In the genomic region with DNA sequence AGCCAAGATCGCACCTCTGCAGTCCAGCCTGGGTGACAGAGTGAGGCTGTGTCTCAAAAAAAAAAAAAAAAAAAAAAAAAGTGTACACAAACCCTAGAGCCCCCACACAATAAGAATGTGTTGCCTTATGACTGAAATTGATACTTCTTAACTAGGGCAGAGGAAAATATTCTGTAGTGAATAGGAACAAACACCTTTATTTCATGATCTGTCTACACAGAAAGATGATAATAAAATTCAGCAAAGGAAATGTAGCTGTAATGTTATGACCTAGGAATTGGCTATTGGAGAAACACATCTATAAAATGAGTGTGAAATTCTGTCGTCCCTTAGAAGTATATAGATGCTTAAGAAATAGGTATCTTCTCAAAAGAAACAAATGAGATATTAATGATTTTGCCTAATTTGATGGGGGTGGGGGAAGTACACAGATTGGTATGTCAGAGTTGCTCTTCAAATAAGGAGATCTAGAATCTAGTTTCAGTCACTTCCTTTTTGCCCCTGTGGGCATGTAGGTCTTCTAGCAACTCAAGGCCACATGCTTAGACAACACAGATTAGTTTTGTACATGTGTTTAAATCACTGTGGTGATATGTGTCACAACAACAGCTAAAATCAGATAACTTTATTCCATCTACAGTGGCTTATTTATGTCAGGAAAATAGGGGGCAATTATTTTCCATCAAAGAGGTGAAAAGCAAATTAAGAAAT, we compare ENCODE assay signal across 1 cellular context.
A peak's percentile ranks its signal among the peaks of the same experiment; 100 is the strongest.
TF ChIP-seq lines count a peak whose summit lies in the region.

No MANE protein-coding gene starts in this region.

TF ChIP-seq in GM12878, 131 proteins besides CTCF, POLR2A, EP300 and RAD21 (continues in another document):
- TF ChIP-seq CHD4 (IDR thresholded peaks at IDR 0.05): no peak
- TF ChIP-seq, protein P1, sequence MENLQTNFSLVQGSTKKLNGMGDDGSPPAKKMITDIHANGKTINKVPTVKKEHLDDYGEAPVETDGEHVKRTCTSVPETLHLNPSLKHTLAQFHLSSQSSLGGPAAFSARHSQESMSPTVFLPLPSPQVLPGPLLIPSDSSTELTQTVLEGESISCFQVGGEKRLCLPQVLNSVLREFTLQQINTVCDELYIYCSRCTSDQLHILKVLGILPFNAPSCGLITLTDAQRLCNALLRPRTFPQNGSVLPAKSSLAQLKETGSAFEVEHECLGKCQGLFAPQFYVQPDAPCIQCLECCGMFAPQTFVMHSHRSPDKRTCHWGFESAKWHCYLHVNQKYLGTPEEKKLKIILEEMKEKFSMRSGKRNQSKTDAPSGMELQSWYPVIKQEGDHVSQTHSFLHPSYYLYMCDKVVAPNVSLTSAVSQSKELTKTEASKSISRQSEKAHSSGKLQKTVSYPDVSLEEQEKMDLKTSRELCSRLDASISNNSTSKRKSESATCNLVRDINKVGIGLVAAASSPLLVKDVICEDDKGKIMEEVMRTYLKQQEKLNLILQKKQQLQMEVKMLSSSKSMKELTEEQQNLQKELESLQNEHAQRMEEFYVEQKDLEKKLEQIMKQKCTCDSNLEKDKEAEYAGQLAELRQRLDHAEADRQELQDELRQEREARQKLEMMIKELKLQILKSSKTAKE (IDR thresholded peaks at IDR 0.05; ENCODE audit: low read depth, poor library complexity, severe bottlenecking): peak; percentile 74
- TF ChIP-seq, protein P2, sequence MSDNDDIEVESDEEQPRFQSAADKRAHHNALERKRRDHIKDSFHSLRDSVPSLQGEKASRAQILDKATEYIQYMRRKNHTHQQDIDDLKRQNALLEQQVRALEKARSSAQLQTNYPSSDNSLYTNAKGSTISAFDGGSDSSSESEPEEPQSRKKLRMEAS (IDR thresholded peaks at IDR 0.05; ENCODE audit: low read depth, low read length): no peak; the same call in 1 of the 2 replicates
- no peak for TF ChIP-seq BRCA1 (IDR thresholded peaks at IDR 0.05; ENCODE audit: low read depth, low read length)
- no peak for TF ChIP-seq WRNIP1 (IDR thresholded peaks at IDR 0.05; ENCODE audit: borderline replicate concordance, low read depth, low read length)
- no peak for TF ChIP-seq CBFB (IDR thresholded peaks at IDR 0.05; ENCODE audit: low read depth)
- TF ChIP-seq BMI1 (IDR thresholded peaks at IDR 0.05; ENCODE audit: borderline replicate concordance): 0 out of 2 replicates have a peak, but pooled peaks have one; percentile 53
- TF ChIP-seq, protein P3, sequence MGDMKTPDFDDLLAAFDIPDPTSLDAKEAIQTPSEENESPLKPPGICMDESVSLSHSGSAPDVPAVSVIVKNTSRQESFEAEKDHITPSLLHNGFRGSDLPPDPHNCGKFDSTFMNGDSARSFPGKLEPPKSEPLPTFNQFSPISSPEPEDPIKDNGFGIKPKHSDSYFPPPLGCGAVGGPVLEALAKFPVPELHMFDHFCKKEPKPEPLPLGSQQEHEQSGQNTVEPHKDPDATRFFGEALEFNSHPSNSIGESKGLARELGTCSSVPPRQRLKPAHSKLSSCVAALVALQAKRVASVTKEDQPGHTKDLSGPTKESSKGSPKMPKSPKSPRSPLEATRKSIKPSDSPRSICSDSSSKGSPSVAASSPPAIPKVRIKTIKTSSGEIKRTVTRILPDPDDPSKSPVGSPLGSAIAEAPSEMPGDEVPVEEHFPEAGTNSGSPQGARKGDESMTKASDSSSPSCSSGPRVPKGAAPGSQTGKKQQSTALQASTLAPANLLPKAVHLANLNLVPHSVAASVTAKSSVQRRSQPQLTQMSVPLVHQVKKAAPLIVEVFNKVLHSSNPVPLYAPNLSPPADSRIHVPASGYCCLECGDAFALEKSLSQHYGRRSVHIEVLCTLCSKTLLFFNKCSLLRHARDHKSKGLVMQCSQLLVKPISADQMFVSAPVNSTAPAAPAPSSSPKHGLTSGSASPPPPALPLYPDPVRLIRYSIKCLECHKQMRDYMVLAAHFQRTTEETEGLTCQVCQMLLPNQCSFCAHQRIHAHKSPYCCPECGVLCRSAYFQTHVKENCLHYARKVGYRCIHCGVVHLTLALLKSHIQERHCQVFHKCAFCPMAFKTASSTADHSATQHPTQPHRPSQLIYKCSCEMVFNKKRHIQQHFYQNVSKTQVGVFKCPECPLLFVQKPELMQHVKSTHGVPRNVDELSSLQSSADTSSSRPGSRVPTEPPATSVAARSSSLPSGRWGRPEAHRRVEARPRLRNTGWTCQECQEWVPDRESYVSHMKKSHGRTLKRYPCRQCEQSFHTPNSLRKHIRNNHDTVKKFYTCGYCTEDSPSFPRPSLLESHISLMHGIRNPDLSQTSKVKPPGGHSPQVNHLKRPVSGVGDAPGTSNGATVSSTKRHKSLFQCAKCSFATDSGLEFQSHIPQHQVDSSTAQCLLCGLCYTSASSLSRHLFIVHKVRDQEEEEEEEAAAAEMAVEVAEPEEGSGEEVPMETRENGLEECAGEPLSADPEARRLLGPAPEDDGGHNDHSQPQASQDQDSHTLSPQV (IDR thresholded peaks at IDR 0.05): peak; percentile 48; the same call in 1 of the 2 replicates
- TF ChIP-seq, protein P4, sequence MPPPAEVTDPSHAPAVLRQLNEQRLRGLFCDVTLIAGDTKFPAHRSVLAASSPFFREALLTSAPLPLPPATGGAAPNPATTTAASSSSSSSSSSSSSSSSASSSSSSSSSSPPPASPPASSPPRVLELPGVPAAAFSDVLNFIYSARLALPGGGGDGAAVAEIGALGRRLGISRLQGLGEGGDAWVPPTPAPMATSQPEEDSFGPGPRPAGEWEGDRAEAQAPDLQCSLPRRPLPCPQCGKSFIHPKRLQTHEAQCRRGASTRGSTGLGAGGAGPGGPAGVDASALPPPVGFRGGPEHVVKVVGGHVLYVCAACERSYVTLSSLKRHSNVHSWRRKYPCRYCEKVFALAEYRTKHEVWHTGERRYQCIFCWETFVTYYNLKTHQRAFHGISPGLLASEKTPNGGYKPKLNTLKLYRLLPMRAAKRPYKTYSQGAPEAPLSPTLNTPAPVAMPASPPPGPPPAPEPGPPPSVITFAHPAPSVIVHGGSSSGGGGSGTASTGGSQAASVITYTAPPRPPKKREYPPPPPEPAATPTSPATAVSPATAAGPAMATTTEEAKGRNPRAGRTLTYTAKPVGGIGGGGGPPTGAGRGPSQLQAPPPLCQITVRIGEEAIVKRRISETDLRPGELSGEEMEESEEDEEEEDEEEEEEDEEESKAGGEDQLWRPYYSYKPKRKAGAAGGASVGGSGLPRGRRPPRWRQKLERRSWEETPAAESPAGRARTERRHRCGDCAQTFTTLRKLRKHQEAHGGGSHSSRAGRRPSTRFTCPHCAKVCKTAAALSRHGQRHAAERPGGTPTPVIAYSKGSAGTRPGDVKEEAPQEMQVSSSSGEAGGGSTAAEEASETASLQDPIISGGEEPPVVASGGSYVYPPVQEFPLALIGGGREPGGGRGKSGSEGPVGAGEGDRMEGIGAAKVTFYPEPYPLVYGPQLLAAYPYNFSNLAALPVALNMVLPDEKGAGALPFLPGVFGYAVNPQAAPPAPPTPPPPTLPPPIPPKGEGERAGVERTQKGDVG (CRISPR knock-in tag; IDR thresholded peaks at IDR 0.05): no peak
- no peak for TF ChIP-seq ZNF217 (IDR thresholded peaks at IDR 0.05)
- TF ChIP-seq MTA2 (IDR thresholded peaks at IDR 0.05; ENCODE audit: low read depth): peak; percentile 90
- TF ChIP-seq, protein P5, sequence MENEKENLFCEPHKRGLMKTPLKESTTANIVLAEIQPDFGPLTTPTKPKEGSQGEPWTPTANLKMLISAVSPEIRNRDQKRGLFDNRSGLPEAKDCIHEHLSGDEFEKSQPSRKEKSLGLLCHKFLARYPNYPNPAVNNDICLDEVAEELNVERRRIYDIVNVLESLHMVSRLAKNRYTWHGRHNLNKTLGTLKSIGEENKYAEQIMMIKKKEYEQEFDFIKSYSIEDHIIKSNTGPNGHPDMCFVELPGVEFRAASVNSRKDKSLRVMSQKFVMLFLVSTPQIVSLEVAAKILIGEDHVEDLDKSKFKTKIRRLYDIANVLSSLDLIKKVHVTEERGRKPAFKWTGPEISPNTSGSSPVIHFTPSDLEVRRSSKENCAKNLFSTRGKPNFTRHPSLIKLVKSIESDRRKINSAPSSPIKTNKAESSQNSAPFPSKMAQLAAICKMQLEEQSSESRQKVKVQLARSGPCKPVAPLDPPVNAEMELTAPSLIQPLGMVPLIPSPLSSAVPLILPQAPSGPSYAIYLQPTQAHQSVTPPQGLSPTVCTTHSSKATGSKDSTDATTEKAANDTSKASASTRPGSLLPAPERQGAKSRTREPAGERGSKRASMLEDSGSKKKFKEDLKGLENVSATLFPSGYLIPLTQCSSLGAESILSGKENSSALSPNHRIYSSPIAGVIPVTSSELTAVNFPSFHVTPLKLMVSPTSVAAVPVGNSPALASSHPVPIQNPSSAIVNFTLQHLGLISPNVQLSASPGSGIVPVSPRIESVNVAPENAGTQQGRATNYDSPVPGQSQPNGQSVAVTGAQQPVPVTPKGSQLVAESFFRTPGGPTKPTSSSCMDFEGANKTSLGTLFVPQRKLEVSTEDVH (IDR thresholded peaks at IDR 0.05; ENCODE audit: low read depth, partially characterized antibody): no peak
- TF ChIP-seq, protein P6, sequence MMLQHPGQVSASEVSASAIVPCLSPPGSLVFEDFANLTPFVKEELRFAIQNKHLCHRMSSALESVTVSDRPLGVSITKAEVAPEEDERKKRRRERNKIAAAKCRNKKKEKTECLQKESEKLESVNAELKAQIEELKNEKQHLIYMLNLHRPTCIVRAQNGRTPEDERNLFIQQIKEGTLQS (IDR thresholded peaks at IDR 0.05; ENCODE audit: borderline replicate concordance, extremely low read depth, low read depth, low read length): no peak
- TF ChIP-seq, protein P7, sequence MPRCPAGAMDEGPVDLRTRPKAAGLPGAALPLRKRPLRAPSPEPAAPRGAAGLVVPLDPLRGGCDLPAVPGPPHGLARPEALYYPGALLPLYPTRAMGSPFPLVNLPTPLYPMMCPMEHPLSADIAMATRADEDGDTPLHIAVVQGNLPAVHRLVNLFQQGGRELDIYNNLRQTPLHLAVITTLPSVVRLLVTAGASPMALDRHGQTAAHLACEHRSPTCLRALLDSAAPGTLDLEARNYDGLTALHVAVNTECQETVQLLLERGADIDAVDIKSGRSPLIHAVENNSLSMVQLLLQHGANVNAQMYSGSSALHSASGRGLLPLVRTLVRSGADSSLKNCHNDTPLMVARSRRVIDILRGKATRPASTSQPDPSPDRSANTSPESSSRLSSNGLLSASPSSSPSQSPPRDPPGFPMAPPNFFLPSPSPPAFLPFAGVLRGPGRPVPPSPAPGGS (IDR thresholded peaks at IDR 0.05; ENCODE audit: borderline replicate concordance, insufficient read depth, low read depth, low read length, poor library complexity, severe bottlenecking): no peak
- no peak for TF ChIP-seq SIX5 (IDR thresholded peaks at IDR 0.05; ENCODE audit: low read depth, low read length, severe bottlenecking)
- 0 out of 2 replicates have a peak, but pooled peaks have one; percentile 37 for TF ChIP-seq RBBP5 (conservative IDR thresholded peaks at IDR 0.05)
- TF ChIP-seq FOS (IDR thresholded peaks at IDR 0.05; ENCODE audit: borderline replicate concordance, extremely low read depth, insufficient read length): no peak
- TF ChIP-seq STAT1 (conservative IDR thresholded peaks at IDR 0.05): no peak
- no peak for TF ChIP-seq SUPT20H (IDR thresholded peaks at IDR 0.05; ENCODE audit: borderline replicate concordance, control insufficient read depth, low read depth, low read length)
- TF ChIP-seq, protein P8, sequence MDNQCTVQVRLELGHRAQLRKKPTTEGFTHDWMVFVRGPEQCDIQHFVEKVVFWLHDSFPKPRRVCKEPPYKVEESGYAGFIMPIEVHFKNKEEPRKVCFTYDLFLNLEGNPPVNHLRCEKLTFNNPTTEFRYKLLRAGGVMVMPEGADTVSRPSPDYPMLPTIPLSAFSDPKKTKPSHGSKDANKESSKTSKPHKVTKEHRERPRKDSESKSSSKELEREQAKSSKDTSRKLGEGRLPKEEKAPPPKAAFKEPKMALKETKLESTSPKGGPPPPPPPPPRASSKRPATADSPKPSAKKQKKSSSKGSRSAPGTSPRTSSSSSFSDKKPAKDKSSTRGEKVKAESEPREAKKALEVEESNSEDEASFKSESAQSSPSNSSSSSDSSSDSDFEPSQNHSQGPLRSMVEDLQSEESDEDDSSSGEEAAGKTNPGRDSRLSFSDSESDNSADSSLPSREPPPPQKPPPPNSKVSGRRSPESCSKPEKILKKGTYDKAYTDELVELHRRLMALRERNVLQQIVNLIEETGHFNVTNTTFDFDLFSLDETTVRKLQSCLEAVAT (IDR thresholded peaks at IDR 0.05): no peak
- TF ChIP-seq GATAD2B (conservative IDR thresholded peaks at IDR 0.05; ENCODE audit: low read depth): no peak; the same call in 1 of the 2 replicates
- TF ChIP-seq SP1 (IDR thresholded peaks at IDR 0.05; ENCODE audit: low read depth, low read length): no peak
- TF ChIP-seq CREB1 (IDR thresholded peaks at IDR 0.05; ENCODE audit: low read depth): no peak
- TF ChIP-seq CBX5 (IDR thresholded peaks at IDR 0.05; ENCODE audit: low read depth): no peak
- TF ChIP-seq LARP7 (IDR thresholded peaks at IDR 0.05): no peak
- no peak for TF ChIP-seq TCF12 (IDR thresholded peaks at IDR 0.05; ENCODE audit: low read depth, low read length)
- TF ChIP-seq SIN3A (IDR thresholded peaks at IDR 0.05; ENCODE audit: low read depth, low read length): no peak
- TF ChIP-seq MEF2B (IDR thresholded peaks at IDR 0.05; ENCODE audit: partially characterized antibody, poor library complexity, severe bottlenecking): peak; percentile 36
- TF ChIP-seq, protein P9, sequence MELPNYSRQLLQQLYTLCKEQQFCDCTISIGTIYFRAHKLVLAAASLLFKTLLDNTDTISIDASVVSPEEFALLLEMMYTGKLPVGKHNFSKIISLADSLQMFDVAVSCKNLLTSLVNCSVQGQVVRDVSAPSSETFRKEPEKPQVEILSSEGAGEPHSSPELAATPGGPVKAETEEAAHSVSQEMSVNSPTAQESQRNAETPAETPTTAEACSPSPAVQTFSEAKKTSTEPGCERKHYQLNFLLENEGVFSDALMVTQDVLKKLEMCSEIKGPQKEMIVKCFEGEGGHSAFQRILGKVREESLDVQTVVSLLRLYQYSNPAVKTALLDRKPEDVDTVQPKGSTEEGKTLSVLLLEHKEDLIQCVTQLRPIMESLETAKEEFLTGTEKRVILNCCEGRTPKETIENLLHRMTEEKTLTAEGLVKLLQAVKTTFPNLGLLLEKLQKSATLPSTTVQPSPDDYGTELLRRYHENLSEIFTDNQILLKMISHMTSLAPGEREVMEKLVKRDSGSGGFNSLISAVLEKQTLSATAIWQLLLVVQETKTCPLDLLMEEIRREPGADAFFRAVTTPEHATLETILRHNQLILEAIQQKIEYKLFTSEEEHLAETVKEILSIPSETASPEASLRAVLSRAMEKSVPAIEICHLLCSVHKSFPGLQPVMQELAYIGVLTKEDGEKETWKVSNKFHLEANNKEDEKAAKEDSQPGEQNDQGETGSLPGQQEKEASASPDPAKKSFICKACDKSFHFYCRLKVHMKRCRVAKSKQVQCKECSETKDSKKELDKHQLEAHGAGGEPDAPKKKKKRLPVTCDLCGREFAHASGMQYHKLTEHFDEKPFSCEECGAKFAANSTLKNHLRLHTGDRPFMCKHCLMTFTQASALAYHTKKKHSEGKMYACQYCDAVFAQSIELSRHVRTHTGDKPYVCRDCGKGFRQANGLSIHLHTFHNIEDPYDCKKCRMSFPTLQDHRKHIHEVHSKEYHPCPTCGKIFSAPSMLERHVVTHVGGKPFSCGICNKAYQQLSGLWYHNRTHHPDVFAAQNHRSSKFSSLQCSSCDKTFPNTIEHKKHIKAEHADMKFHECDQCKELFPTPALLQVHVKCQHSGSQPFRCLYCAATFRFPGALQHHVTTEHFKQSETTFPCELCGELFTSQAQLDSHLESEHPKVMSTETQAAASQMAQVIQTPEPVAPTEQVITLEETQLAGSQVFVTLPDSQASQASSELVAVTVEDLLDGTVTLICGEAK (IDR thresholded peaks at IDR 0.05; ENCODE audit: borderline replicate concordance): peak; percentile 66; the same call in 1 of the 2 replicates
- peak in 1 of 2 experiments; percentile 57; a peak in 1 of 4 replicates for TF ChIP-seq IKZF2 (IDR thresholded peaks at IDR 0.05)
- TF ChIP-seq NR2C1 (IDR thresholded peaks at IDR 0.05): no peak
- no peak for TF ChIP-seq SRF (IDR thresholded peaks at IDR 0.05; ENCODE audit: low read depth in 2 of 2, low read length in 2 of 2)
- no peak for TF ChIP-seq KLF5 (IDR thresholded peaks at IDR 0.05; ENCODE audit: partially characterized antibody)
- peak; percentile 69 for TF ChIP-seq SPI1 (IDR thresholded peaks at IDR 0.05; ENCODE audit: borderline replicate concordance, insufficient read depth, low read depth, low read length)
- no peak for TF ChIP-seq ZNF207 (IDR thresholded peaks at IDR 0.05; ENCODE audit: borderline replicate concordance)
